Comparison of ENCODE assay signal across 23 cellular contexts in the genomic region with DNA sequence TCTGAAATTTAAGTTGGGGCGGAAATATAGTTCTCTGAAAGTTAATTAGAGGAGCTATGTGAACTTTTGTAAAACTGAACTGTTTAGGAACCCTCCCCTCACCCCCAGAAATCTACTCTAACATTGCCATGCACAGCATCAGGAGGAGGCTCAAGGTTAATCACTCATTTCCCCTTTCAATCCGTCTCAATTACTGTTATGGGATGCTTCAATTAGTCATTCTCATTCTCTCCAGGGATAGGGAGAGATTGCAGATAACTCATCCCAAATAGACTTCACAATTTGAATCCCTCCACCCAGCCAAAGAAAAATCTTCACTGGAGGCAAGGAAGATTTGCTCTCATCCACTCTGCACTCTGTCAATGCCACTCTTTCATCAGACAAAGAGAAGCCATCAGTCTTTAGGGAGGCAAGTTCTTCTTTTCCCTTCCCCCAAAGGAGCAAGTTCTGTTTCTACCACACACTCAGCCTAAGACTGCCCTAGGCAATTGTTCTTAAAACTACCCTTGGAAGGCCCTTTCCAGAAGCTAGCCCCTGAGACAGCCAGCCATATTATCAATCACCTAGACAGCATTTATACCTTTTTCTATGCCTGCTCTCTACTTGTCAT.
DNase-seq lines count a peak whose midpoint lies in the region; ATAC-seq and TF ChIP-seq lines count a peak whose summit lies in the region.
"Had no signal": no experiment of that assay in that cellular context is flagged by ENCODE, and none has a peak within 500 bp of the region (broad histone marks: within the 10 kb centered on the region; RNA-seq: fewer than 3 reads in every experiment).

No MANE protein-coding gene starts in this region.

- H3K36me3 Mint-ChIP-seq in GM23338 (ENCODE audit: low read depth) (no peaks in the 10 kb centered on the region), glutamatergic neuron (ENCODE audit: unreplicated experiment) (no peaks in the 10 kb centered on the region)
- H3K36me3 Mint-ChIP-seq: CD8-positive, alpha-beta T cell had no signal

- 100% methylated on average over 2 of the region's 2 CpGs for WGBS in mammary epithelial cell (ENCODE audit: low coverage, missing lambda C conversion rate)

- H3K9me2 ChIP-seq in GM23338 (ENCODE audit: insufficient read depth): no peaks in the 10 kb centered on the region; the same call in 1 of the 2 replicates

- in situ Hi-C loops in mammary epithelial cell (cut with MboI; ENCODE audit: low sequenced_read_pairs in 2 of 2): no loop called here

- peaks cover 56% of the 10 kb centered on the region for H3K4me1 ChIP-seq in A673 (ENCODE audit: insufficient read depth, low read length, poor library complexity, severe bottlenecking)
- H3K4me1 ChIP-seq in GM23338 (ENCODE audit: insufficient read depth): peaks cover 10% of the 10 kb centered on the region; the same call in 1 of the 2 replicates
- H3K4me1 ChIP-seq in mammary epithelial cell (ENCODE audit: insufficient read depth, low read length): peaks cover 3% of the 10 kb centered on the region
- H3K4me1 ChIP-seq: gastrocnemius medialis, HAP-1, right atrium auricular region, transverse colon had no signal

- TF ChIP-seq CTCF in A673 (conservative IDR thresholded peaks at IDR 0.05; ENCODE audit: low read depth, low read length) (no peak), GM23338 (conservative IDR thresholded peaks at IDR 0.05; ENCODE audit: low read depth in 2 of 2) (no peak), glutamatergic neuron (IDR thresholded peaks at IDR 0.05; ENCODE audit: partially characterized antibody, unreplicated experiment) (no peak), mammary epithelial cell (conservative IDR thresholded peaks at IDR 0.05 in 1 of 2, IDR thresholded peaks at IDR 0.05 in 1 of 2; ENCODE audit: extremely low read depth in 1 of 2, insufficient read depth in 1 of 2, low read depth in 1 of 2, low read length in 2 of 2) (no peak)

- ATAC-seq in GM23338 (peak; percentile 84), HG03095 (IDR thresholded peaks at IDR 0.05; ENCODE audit: unreplicated experiment) (no peak), GM18868 (IDR thresholded peaks at IDR 0.05; ENCODE audit: unreplicated experiment) (no peak), left ventricle myocardium superior (no peak)
- ATAC-seq: activated CD8-positive, alpha-beta T cell treated with anti-CD3 and anti-CD28 coated beads for 36 hours; CD8-positive, alpha-beta T cell; gastrocnemius medialis had no signal

- H3K27ac ChIP-seq in A673 (ENCODE audit: low read depth, low read length, poor library complexity, severe bottlenecking) (peak overlapping the region; percentile 63), GM23338 (ENCODE audit: low read depth) (no peak overlapping the region), mammary epithelial cell (ENCODE audit: insufficient read depth, low read depth, low read length) (no peak overlapping the region)
- H3K27ac ChIP-seq: gastrocnemius medialis, right atrium auricular region, transverse colon had no signal

- H3K27me3 ChIP-seq in A673 (replicated peaks; ENCODE audit: insufficient read depth, low read depth, low read length, poor library complexity): no peaks in the 10 kb centered on the region
- H3K27me3 ChIP-seq in GM23338 (ENCODE audit: insufficient read depth): no peaks in the 10 kb centered on the region
- no peaks in the 10 kb centered on the region for H3K27me3 ChIP-seq in mammary epithelial cell (ENCODE audit: insufficient read depth, low read length)
- H3K27me3 ChIP-seq: gastrocnemius medialis, right atrium auricular region, transverse colon had no signal

- H3K27me3 Mint-ChIP-seq in GM23338 (ENCODE audit: insufficient read depth, low read depth, poor library complexity) (no peaks in the 10 kb centered on the region), glutamatergic neuron (ENCODE audit: unreplicated experiment) (peaks cover 2% of the 10 kb centered on the region)
- H3K27me3 Mint-ChIP-seq: activated B cell treated with CpG ODN at 0.5 μM for 24 hours; activated CD8-positive, alpha-beta T cell treated with anti-CD3 and anti-CD28 coated beads for 36 hours; activated naive CD4-positive, alpha-beta T cell treated with anti-CD3 and anti-CD28 coated beads, Interleukin-2, amount 50 U/mL, for 24 hours; activated T-cell treated with anti-CD3 and anti-CD28 coated beads, Interleukin-2, amount 50 U/mL, for 24 hours had no signal

- DNase-seq in A673 (ENCODE audit: low spot score) (peak; percentile 94), GM23338 (ENCODE audit: low spot score) (peak; percentile 48), RKO (ENCODE audit: low spot score) (peak; percentile 3), glutamatergic neuron (no peak), mammary epithelial cell (no peak), left ventricle myocardium superior (no peak)
- DNase-seq: activated B cell treated with CpG ODN at 0.5 μM for 24 hours; activated CD8-positive, alpha-beta T cell treated with anti-CD3 and anti-CD28 coated beads for 36 hours; activated T-cell treated with anti-CD3 and anti-CD28 coated beads, Interleukin-2, amount 50 U/mL, for 24 hours; CD8-positive, alpha-beta T cell; DND-41; gastrocnemius medialis; NCI-H1694; NCI-H226; NK-92 treated with Interleukin-12 subunit alpha and Interleukin-12 subunit beta, amount 100 ng/mL, for 24 hours; nucleus accumbens; stimulated activated naive CD4-positive, alpha-beta T cell treated with Interleukin-2 at 50 U/mL for 16 hours; transverse colon had no signal

- no peaks in the 10 kb centered on the region for H3F3A ChIP-seq in GM23338 (replicated peaks; ENCODE audit: low read depth)

- peak overlapping the region; percentile 36 for H3K27ac Mint-ChIP-seq in GM23338
- peak overlapping the region; percentile 78 for H3K27ac Mint-ChIP-seq in glutamatergic neuron (ENCODE audit: unreplicated experiment)
- H3K27ac Mint-ChIP-seq: activated B cell treated with CpG ODN at 0.5 μM for 24 hours; activated CD8-positive, alpha-beta T cell treated with anti-CD3 and anti-CD28 coated beads for 36 hours; activated naive CD4-positive, alpha-beta T cell treated with anti-CD3 and anti-CD28 coated beads, Interleukin-2, amount 50 U/mL, for 24 hours; activated T-cell treated with anti-CD3 and anti-CD28 coated beads, Interleukin-2, amount 50 U/mL, for 24 hours; CD8-positive, alpha-beta T cell had no signal

- H3K4me3 ChIP-seq in A673 (ENCODE audit: low read depth, low read length, poor library complexity, severe bottlenecking) (no peak overlapping the region), GM23338 (no peak overlapping the region), mammary epithelial cell (replicated peaks in 1 of 3; ENCODE audit: insufficient read depth in 1 of 3, low read depth in 2 of 3, low read length in 3 of 3) (no peak overlapping the region)
- H3K4me3 ChIP-seq: gastrocnemius medialis, HAP-1, right atrium auricular region, transverse colon had no signal

- peak overlapping the region; percentile 90; the same call in 1 of the 2 replicates for H2AFZ ChIP-seq in GM23338
- no peak overlapping the region for H2AFZ ChIP-seq in mammary epithelial cell (ENCODE audit: low read depth, low read length)

- H3K4me1 Mint-ChIP-seq in GM23338: peaks cover 14% of the 10 kb centered on the region
- peaks cover 32% of the 10 kb centered on the region for H3K4me1 Mint-ChIP-seq in glutamatergic neuron (ENCODE audit: low read depth, unreplicated experiment)
- H3K4me1 Mint-ChIP-seq: activated B cell treated with CpG ODN at 0.5 μM for 24 hours had no signal

- POLR2A ChIA-PET in A673 (lab: Charles Lee; ENCODE audit: low non-redundant PET): no interaction called here

- no TSS peak for BruUV-seq in A673 (replicated peaks; lab: Mats Ljungman, UMichigan)
- BruUV-seq in mammary epithelial cell (replicated peaks; lab: Mats Ljungman, UMichigan): no TSS peak

- CTCF ChIA-PET in A673 (lab: Charles Lee) (interaction anchor here (1.1 kb wide), 1 partner anchor 17 kb away, joined by 3 read pairs; no protein-coding TSS in a partner anchor), mammary epithelial cell (lab: Charles Lee; ENCODE audit: low non-redundant PET) (no interaction called here)

- H3K4me3 Mint-ChIP-seq in GM23338 (no peak overlapping the region), glutamatergic neuron (ENCODE audit: unreplicated experiment) (peak overlapping the region; percentile 47)
- H3K4me3 Mint-ChIP-seq: activated B cell treated with CpG ODN at 0.5 μM for 24 hours; activated CD8-positive, alpha-beta T cell treated with anti-CD3 and anti-CD28 coated beads for 36 hours; activated naive CD4-positive, alpha-beta T cell treated with anti-CD3 and anti-CD28 coated beads, Interleukin-2, amount 50 U/mL, for 24 hours; activated T-cell treated with anti-CD3 and anti-CD28 coated beads, Interleukin-2, amount 50 U/mL, for 24 hours; CD8-positive, alpha-beta T cell had no signal

- H3K79me2 ChIP-seq in GM23338 (replicated peaks; ENCODE audit: insufficient read depth): no peaks in the 10 kb centered on the region
- no peaks in the 10 kb centered on the region for H3K79me2 ChIP-seq in mammary epithelial cell (ENCODE audit: insufficient read depth, low read length)

- dilution Hi-C loops in mammary epithelial cell (cut with HindIII; ENCODE audit: low sequenced_read_pairs): no loop called here

- H3K9ac ChIP-seq in mammary epithelial cell (ENCODE audit: insufficient read depth, low read length): no peak overlapping the region

- intact Hi-C loops in A673 (cut with micrococcal nuclease; ENCODE audit: unreplicated experiment) (no loop called here), mammary epithelial cell (cut with micrococcal nuclease) (no loop called here), left ventricle myocardium superior (cut with micrococcal nuclease) (no loop called here)

- no peaks in the 10 kb centered on the region for H3K36me3 ChIP-seq in A673 (ENCODE audit: insufficient read depth, low read length, poor library complexity, severe bottlenecking)
- no peaks in the 10 kb centered on the region for H3K36me3 ChIP-seq in GM23338 (ENCODE audit: insufficient read depth)
- H3K36me3 ChIP-seq in mammary epithelial cell (ENCODE audit: insufficient read depth, low read length): no peaks in the 10 kb centered on the region
- H3K36me3 ChIP-seq: gastrocnemius medialis, HAP-1, right atrium auricular region, transverse colon had no signal

- no peaks in the 10 kb centered on the region for H4K20me1 ChIP-seq in GM23338 (replicated peaks; ENCODE audit: insufficient read depth)
- no peaks in the 10 kb centered on the region for H4K20me1 ChIP-seq in mammary epithelial cell (ENCODE audit: insufficient read depth, low read length)

- H3K4me2 ChIP-seq in GM23338 (peak overlapping the region; percentile 39), mammary epithelial cell (ENCODE audit: insufficient read depth, low read depth, low read length) (no peak overlapping the region)

- H3K9me3 ChIP-seq in A673 (ENCODE audit: low read depth, low read length, poor library complexity, severe bottlenecking) (no peaks in the 10 kb centered on the region), mammary epithelial cell (replicated peaks; ENCODE audit: insufficient read depth, low read length) (no peaks in the 10 kb centered on the region)
- H3K9me3 ChIP-seq: gastrocnemius medialis, HAP-1, transverse colon had no signal

- H3K9me3 Mint-ChIP-seq in GM23338 (peaks cover 2% of the 10 kb centered on the region; the same call in 1 of the 3 replicates), glutamatergic neuron (ENCODE audit: unreplicated experiment) (no peaks in the 10 kb centered on the region)
- H3K9me3 Mint-ChIP-seq: activated B cell treated with CpG ODN at 0.5 μM for 24 hours; activated CD8-positive, alpha-beta T cell treated with anti-CD3 and anti-CD28 coated beads for 36 hours; activated naive CD4-positive, alpha-beta T cell treated with anti-CD3 and anti-CD28 coated beads, Interleukin-2, amount 50 U/mL, for 24 hours; activated T-cell treated with anti-CD3 and anti-CD28 coated beads, Interleukin-2, amount 50 U/mL, for 24 hours; CD8-positive, alpha-beta T cell had no signal

Comparison
In these comparisons a context has a peak if more than half of its experiments do, and no peak if none do; other contexts are left out.
1. DNase-seq: peak in A673 (single experiment), GM23338 (single experiment) and RKO (single experiment); none in glutamatergic neuron (single experiment), mammary epithelial cell (single experiment) and left ventricle myocardium superior (single experiment).